In the genomic region with DNA sequence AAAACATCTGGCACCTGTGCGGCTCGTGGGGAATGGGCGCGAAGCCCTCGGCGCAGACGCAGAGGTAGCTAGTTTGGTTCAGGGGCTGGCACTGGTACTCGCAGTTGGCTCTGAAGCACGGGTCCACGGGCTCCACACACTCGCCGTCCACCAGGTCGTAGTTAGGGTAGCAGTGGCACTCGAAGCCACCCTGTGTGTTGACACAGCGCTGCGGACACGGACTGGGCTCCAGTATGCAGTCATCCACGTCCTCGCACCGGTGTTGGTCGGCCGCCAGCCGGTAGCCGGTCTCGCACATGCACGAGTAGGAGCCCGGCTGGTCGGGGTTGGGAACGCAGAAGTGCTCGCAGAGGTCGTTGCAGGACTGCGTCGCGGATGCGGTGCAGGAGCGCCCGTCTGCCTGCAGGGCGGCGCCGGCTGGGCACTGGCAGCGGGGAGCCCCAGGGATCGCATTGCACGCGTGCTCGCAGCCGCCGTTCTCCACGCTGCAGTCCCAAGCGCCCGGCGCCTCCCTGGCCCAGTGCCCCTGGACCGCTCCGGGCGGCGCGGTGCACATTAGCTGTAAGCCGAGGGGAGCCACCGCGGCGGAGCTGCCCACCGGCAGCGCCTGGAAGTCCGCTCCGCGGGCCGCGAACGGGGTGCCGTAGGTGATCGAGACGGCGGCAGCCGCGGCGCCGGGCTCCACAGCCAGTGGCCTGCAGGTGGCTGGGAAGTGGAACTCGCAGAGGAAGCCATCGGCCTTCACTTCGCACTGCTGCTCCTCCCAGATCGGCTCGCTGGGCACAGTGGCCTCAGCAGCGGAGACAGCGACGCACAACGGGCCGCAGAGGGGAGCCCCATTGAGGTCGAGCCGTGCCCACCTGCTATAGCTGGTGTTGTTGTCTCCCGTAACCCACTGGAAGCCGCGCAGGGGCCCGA, we compare ENCODE assay signal across 8 cellular contexts. TPM values are rescaled to one million over a fixed set of nuclear protein-coding genes. Genes with fewer than 3 reads are reported as not detected.
DNase-seq lines count a peak whose midpoint lies in the region; ATAC-seq and TF ChIP-seq lines count a peak whose summit lies in the region.

No MANE protein-coding gene starts in this region.

- H3K4me1 ChIP-seq in RWPE2 (ENCODE audit: insufficient read depth, poor library complexity, severe bottlenecking) (peaks cover 22% of the 10 kb centered on the region), esophagus (ENCODE audit: control insufficient read depth in 2 of 2, insufficient read depth in 2 of 2, low read length in 1 of 2) (peaks cover 5 to 19% of the 10 kb centered on the region in 2 donors), mucosa of stomach (ENCODE audit: control insufficient read depth, insufficient read depth, low read length) (peaks cover 40% of the 10 kb centered on the region)

- WGBS in esophagus, 2 donors = 4 to 5% methylated on average over 77 to 92 of the region's 92 CpGs

- TF ChIP-seq CTCF in 22Rv1 (IDR thresholded peaks at IDR 0.05) (peak; percentile 69), GM13976 (IDR thresholded peaks at IDR 0.05; ENCODE audit: borderline replicate concordance, control extremely low read depth, extremely low read depth, insufficient read depth, missing control alignments) (no peak), RWPE2 (IDR thresholded peaks at IDR 0.05; ENCODE audit: poor library complexity, severe bottlenecking) (peak; percentile 70)

- in situ Hi-C loops in GM13976 (cut with MboI; ENCODE audit: low sequenced_read_pairs, unreplicated experiment) = no loop called here

- H3K4me3 ChIP-seq in RWPE2 (ENCODE audit: severe bottlenecking) (peak overlapping the region; percentile 42), esophagus (ENCODE audit: low read depth in 1 of 2, low read length in 2 of 2) (peak overlapping the region; percentile 62 to 67), mucosa of stomach (ENCODE audit: low read length) (peak overlapping the region; percentile 43)

- H3K36me3 ChIP-seq in RWPE2 (ENCODE audit: low read depth) = peaks cover 24% of the 10 kb centered on the region
- no peaks in the 10 kb centered on the region for H3K36me3 ChIP-seq in esophagus (ENCODE audit: control insufficient read depth in 2 of 2, insufficient read depth in 2 of 2, low read length in 1 of 2)
- no peaks in the 10 kb centered on the region for H3K36me3 ChIP-seq in mucosa of stomach (ENCODE audit: control insufficient read depth, insufficient read depth, low read length)

- DNase-seq in GM13976 (ENCODE audit: low spot score) (peak; percentile 56), RWPE2 (ENCODE audit: low spot score) (peak; percentile 80), NCI-H1048 (lab: John Stamatoyannopoulos, UW) (no peak)

- H3K9ac ChIP-seq in mucosa of stomach (ENCODE audit: low read length) = peak overlapping the region; percentile 67

- H3K9me3 ChIP-seq in RWPE2 (ENCODE audit: severe bottlenecking) (no peaks in the 10 kb centered on the region), esophagus (ENCODE audit: control insufficient read depth in 2 of 2, insufficient read depth in 1 of 2, low read depth in 1 of 2, low read length in 1 of 2) (no peaks in the 10 kb centered on the region), mucosa of stomach (ENCODE audit: control insufficient read depth, low read length) (no peaks in the 10 kb centered on the region)

- ATAC-seq in RWPE2 (ENCODE audit: low read depth) (peak; percentile 31), GM21528 (IDR thresholded peaks at IDR 0.05; ENCODE audit: low FRiP score, unreplicated experiment) (no peak), HG03159 (IDR thresholded peaks at IDR 0.05; ENCODE audit: unreplicated experiment) (no peak)

- H3K27me3 ChIP-seq in RWPE2 (ENCODE audit: insufficient read depth, poor library complexity, severe bottlenecking) (no peaks in the 10 kb centered on the region), esophagus (ENCODE audit: control insufficient read depth in 1 of 2, insufficient read depth in 2 of 2, low read length in 2 of 2) (no peaks in the 10 kb centered on the region), mucosa of stomach (ENCODE audit: control insufficient read depth, insufficient read depth, low read length) (peaks cover 4% of the 10 kb centered on the region)

- no peak overlapping the region for H3K27ac ChIP-seq in 22Rv1
- H3K27ac ChIP-seq in RWPE2 (ENCODE audit: poor library complexity, severe bottlenecking) = peak overlapping the region; percentile 66
- H3K27ac ChIP-seq in esophagus (ENCODE audit: low read depth in 2 of 2, low read length in 1 of 2) = peak overlapping the region; percentile 95

RNA-seq across cellular contexts. Expression of a gene that starts 0.9 kb away (rescaled TPM):
- polyA plus RNA-seq in esophagus = 10 to 100 TPM in 1 of 2 donors, 1 to 10 TPM in 1; 9.5 to 29.7 TPM

RNA-seq across cellular contexts. Expression of a gene that starts 13.4 kb away (rescaled TPM):
- polyA plus RNA-seq in esophagus = not detected

RNA-seq across cellular contexts. Expression of a gene that starts 37.6 kb away (rescaled TPM):
- 1 to 10 TPM; 1.8 to 2.8 TPM for polyA plus RNA-seq in esophagus
